In genomic region chr19:52028780-52029123, GRCh38 we compare ENCODE assay signal across 8 cellular contexts. TPM values are rescaled to one million over a fixed set of nuclear protein-coding genes. Genes with fewer than 3 reads are reported as not detected.
DNase-seq lines count a peak whose midpoint lies in the region; ATAC-seq and TF ChIP-seq lines count a peak whose summit lies in the region.

No MANE protein-coding gene starts in this region.

- peaks cover 7% of the 10 kb centered on the region for H3K4me1 ChIP-seq in right cardiac atrium (ENCODE audit: control insufficient read depth, insufficient read depth, low read length)
- peaks cover 6 to 26% (median 20%) of the 10 kb centered on the region in 6 donors for H3K4me1 ChIP-seq in spleen

- H3K27ac ChIP-seq in right cardiac atrium (ENCODE audit: low read length) (peak overlapping the region; percentile 99), spleen (peak overlapping the region; percentile 93 to 97 (median 96))

- no peak for TF ChIP-seq POLR2A in spleen (IDR thresholded peaks at IDR 0.05)

- H3K4me3 ChIP-seq in right cardiac atrium (ENCODE audit: low read length) (peak overlapping the region; percentile 92), spleen (peak overlapping the region; percentile 59 to 83 (median 68))

- H3K27me3 Mint-ChIP-seq in activated CD4-positive, alpha-beta memory T cell treated with anti-CD3 and anti-CD28 coated beads, Interleukin-2, amount 10 ng/mL, durations not matched to agents 7 days and 5 days: no peaks in the 10 kb centered on the region

- WGBS in right cardiac atrium: 16% methylated on average over 5 of the region's 5 CpGs
- 17 to 21% (median 21%) methylated on average over 5 of the region's 5 CpGs for WGBS in spleen, 5 donors

- ATAC-seq in HG03066 (IDR thresholded peaks at IDR 0.05; ENCODE audit: low read depth, unreplicated experiment) (peak; percentile 20), right cardiac atrium (peak; percentile 41 to 56)

- H3K4me1 Mint-ChIP-seq in activated CD4-positive, alpha-beta memory T cell treated with anti-CD3 and anti-CD28 coated beads, Interleukin-2, amount 10 ng/mL, durations not matched to agents 7 days and 5 days: peaks cover 25% of the 10 kb centered on the region

- POLR2A ChIA-PET in activated CD4-positive, alpha-beta memory T cell treated with anti-CD3 and anti-CD28 coated beads, Interleukin-2, amount 10 ng/mL, durations not matched to agents 7 days and 5 days (lab: Charles Lee): interaction anchor here (0.9 to 2.9 kb wide), 7 partner anchors 9 to 161 kb away, joined by 3 to 37 read pairs (median 4); partner anchors contain the start of genes PPP2R1A, ZNF432 and ZNF615

- CTCF ChIA-PET in activated CD4-positive, alpha-beta memory T cell treated with anti-CD3 and anti-CD28 coated beads, Interleukin-2, amount 10 ng/mL, durations not matched to agents 7 days and 5 days (lab: Charles Lee): no interaction called here

- no peak for TF ChIP-seq CTCF in spleen (IDR thresholded peaks at IDR 0.05 in 8 of 11, conservative IDR thresholded peaks at IDR 0.05 in 3 of 11)

- peaks cover 75% of the 10 kb centered on the region for H3K36me3 Mint-ChIP-seq in activated CD4-positive, alpha-beta memory T cell treated with anti-CD3 and anti-CD28 coated beads, Interleukin-2, amount 10 ng/mL, durations not matched to agents 7 days and 5 days (ENCODE audit: low read depth)

- H3K27me3 ChIP-seq in right cardiac atrium (ENCODE audit: control insufficient read depth, insufficient read depth) (no peaks in the 10 kb centered on the region), spleen (replicated peaks in 1 of 7) (no peaks in the 10 kb centered on the region)

- intact Hi-C loops in right cardiac atrium (cut with DNase I) (no loop called here), spleen (cut with DNase I; ENCODE audit: low total_unique reads) (no loop called here)

- H3K4me3 Mint-ChIP-seq in activated CD4-positive, alpha-beta memory T cell treated with anti-CD3 and anti-CD28 coated beads, Interleukin-2, amount 10 ng/mL, durations not matched to agents 7 days and 5 days: peak overlapping the region; percentile 89

- H3K36me3 ChIP-seq in spleen: peaks cover 7 to 54% (median 26%) of the 10 kb centered on the region in 6 donors

- DNase-seq in NCI-H1092 (lab: John Stamatoyannopoulos, UW) (peak; percentile 27), NCI-H1092 treated with DMSO at 0.1 percent for 48 hours (lab: John Stamatoyannopoulos, UW) (no peak), right cardiac atrium (no peak), spleen (no peak), GM19238 (ENCODE audit: insufficient read length, low spot score) (no peak), RPMI8226 (no peak)
- DNase-seq in activated CD4-positive, alpha-beta memory T cell treated with anti-CD3 and anti-CD28 coated beads, Interleukin-2, amount 10 ng/mL, durations not matched to agents 7 days and 5 days: no peak

- H3K9me3 ChIP-seq in right cardiac atrium (ENCODE audit: control insufficient read depth, low read length) (peaks cover 5% of the 10 kb centered on the region), spleen (peaks cover 18 to 81% (median 75%) of the 10 kb centered on the region in 8 donors)

- H3K27ac Mint-ChIP-seq in activated CD4-positive, alpha-beta memory T cell treated with anti-CD3 and anti-CD28 coated beads, Interleukin-2, amount 10 ng/mL, durations not matched to agents 7 days and 5 days: peak overlapping the region; percentile 97

- H3K9me3 Mint-ChIP-seq in activated CD4-positive, alpha-beta memory T cell treated with anti-CD3 and anti-CD28 coated beads, Interleukin-2, amount 10 ng/mL, durations not matched to agents 7 days and 5 days: peaks cover 58% of the 10 kb centered on the region

RNA-seq across cellular contexts. Expression of gene ZNF614, which starts 0.6 kb away (rescaled TPM):
- total RNA-seq in activated CD4-positive, alpha-beta memory T cell treated with anti-CD3 and anti-CD28 coated beads, Interleukin-2, amount 10 ng/mL, durations not matched to agents 7 days and 5 days: 1 to 10 TPM; 8.0 to 8.2 TPM
- 10 to 100 TPM in 1 of 4 donors, 1 to 10 TPM in 3; 7.5 to 10.5 (median 8.0) TPM for total RNA-seq in right cardiac atrium
- polyA plus RNA-seq in right cardiac atrium: 4.0 TPM
- total RNA-seq in spleen: 10 to 100 TPM in 3 of 7 donors, 1 to 10 TPM in 4; 6.3 to 10.9 (median 9.4) TPM
- 1 to 10 TPM; 3.0 to 4.1 (median 4.1) TPM for polyA plus RNA-seq in spleen

RNA-seq across cellular contexts. Expression of gene ZNF432, which starts 19.9 kb away (rescaled TPM):
- 10 to 100 TPM; 12.8 to 13.6 TPM for total RNA-seq in activated CD4-positive, alpha-beta memory T cell treated with anti-CD3 and anti-CD28 coated beads, Interleukin-2, amount 10 ng/mL, durations not matched to agents 7 days and 5 days
- 10 to 100 TPM in 3 of 4 donors, 1 to 10 TPM in 1; 8.3 to 13.5 (median 12.5) TPM for total RNA-seq in right cardiac atrium
- polyA plus RNA-seq in right cardiac atrium: 6.2 TPM
- 10 to 100 TPM in 6 of 7 donors, 1 to 10 TPM in 1; 9.1 to 20.8 (median 11.6) TPM for total RNA-seq in spleen
- polyA plus RNA-seq in spleen: 10 to 100 TPM in 1 of 3 donors, 1 to 10 TPM in 2; 4.5 to 10.6 (median 7.2) TPM

RNA-seq across cellular contexts. Expression of gene ZNF615, which starts 20.7 kb away (rescaled TPM):
- 10 to 100 TPM; 11.4 to 12.1 TPM for total RNA-seq in activated CD4-positive, alpha-beta memory T cell treated with anti-CD3 and anti-CD28 coated beads, Interleukin-2, amount 10 ng/mL, durations not matched to agents 7 days and 5 days
- total RNA-seq in right cardiac atrium: 10 to 100 TPM; 13.0 to 15.6 (median 15.1) TPM
- polyA plus RNA-seq in right cardiac atrium: 5.4 TPM
- 10 to 100 TPM in 6 of 7 donors, 1 to 10 TPM in 1; 10.0 to 19.9 (median 12.3) TPM for total RNA-seq in spleen
- 1 to 10 TPM; 2.0 to 3.5 (median 3.1) TPM for polyA plus RNA-seq in spleen

RNA-seq across cellular contexts. Expression of gene ZNF350, which starts 42.1 kb away (rescaled TPM):
- 10 to 100 TPM; 14.0 to 15.9 TPM for total RNA-seq in activated CD4-positive, alpha-beta memory T cell treated with anti-CD3 and anti-CD28 coated beads, Interleukin-2, amount 10 ng/mL, durations not matched to agents 7 days and 5 days
- total RNA-seq in right cardiac atrium: 10 to 100 TPM in 1 of 4 donors, 1 to 10 TPM in 3; 9.2 to 11.3 (median 9.8) TPM
- 5.2 TPM for polyA plus RNA-seq in right cardiac atrium
- 10 to 100 TPM; 17.7 to 26.0 (median 20.2) TPM for total RNA-seq in spleen
- 10 to 100 TPM in 1 of 3 donors, 1 to 10 TPM in 2; 7.9 to 11.3 (median 8.1) TPM for polyA plus RNA-seq in spleen
